Comparison of ENCODE assay signal across 1 cellular context in the genomic region with DNA sequence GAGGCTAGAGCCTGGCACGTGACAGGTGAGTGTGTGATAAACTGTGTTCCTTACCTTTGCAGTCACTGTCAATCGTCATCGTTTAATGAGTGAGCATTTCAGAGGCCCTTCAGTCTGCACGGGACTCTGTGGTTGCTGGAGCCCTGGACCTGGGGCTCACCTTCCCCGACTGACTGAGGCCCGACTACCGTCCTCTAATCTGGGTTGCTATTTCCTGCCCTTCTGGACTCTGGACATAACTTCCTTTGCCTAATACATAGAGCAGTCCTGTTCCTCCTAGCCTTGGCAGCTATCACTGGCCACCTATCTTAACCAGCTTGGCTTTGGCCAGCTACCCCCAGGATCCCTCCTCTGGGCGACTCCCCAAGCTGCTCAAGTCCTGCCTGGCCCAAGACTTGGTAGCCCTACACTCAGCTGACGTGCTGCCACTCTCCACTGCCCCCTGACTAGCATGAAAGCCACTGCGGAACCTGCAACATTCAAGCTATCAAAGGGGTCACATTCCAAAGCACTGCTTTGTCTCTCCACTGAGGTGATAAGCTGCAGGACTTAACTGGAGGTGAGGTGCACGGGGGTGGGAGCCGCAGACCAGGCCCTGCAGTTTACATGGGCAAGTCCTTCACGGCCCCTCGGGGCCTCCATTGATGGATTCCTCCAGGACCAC.
TF ChIP-seq lines count a peak whose summit lies in the region.

No MANE protein-coding gene starts in this region.

TF ChIP-seq in HepG2, 621 proteins besides CTCF, POLR2A, EP300 and RAD21 (continued from another document and continues in another):
- TF ChIP-seq CAMTA2 (CRISPR knock-in tag; IDR thresholded peaks at IDR 0.05; ENCODE audit: borderline replicate concordance) (0 out of 2 replicates have a peak, but pooled peaks have one; percentile 94), MLLT10 (CRISPR knock-in tag; IDR thresholded peaks at IDR 0.05) (no peak), ERF (CRISPR knock-in tag; IDR thresholded peaks at IDR 0.05) (peak; percentile 48; the same call in 1 of the 2 replicates), MATR3 (CRISPR knock-in tag; IDR thresholded peaks at IDR 0.05) (no peak), ZKSCAN5 (CRISPR knock-in tag; IDR thresholded peaks at IDR 0.05) (peak; percentile 99), ZMYM2 (CRISPR knock-in tag; IDR thresholded peaks at IDR 0.05) (no peak; the same call in 1 of the 2 replicates), ZNF557 (CRISPR knock-in tag; IDR thresholded peaks at IDR 0.05) (no peak), ZNF775 (CRISPR knock-in tag; IDR thresholded peaks at IDR 0.05; ENCODE audit: borderline replicate concordance) (no peak), POLR2AphosphoS2 (IDR thresholded peaks at IDR 0.05; ENCODE audit: low read depth, low read length) (no peak), PLRG1 (conservative IDR thresholded peaks at IDR 0.05) (no peak), PHF20 (CRISPR knock-in tag; IDR thresholded peaks at IDR 0.05) (peak; percentile 38; the same call in 1 of the 2 replicates), TCF7 (IDR thresholded peaks at IDR 0.05; ENCODE audit: low read depth) (no peak), NFIB (CRISPR knock-in tag; IDR thresholded peaks at IDR 0.05; ENCODE audit: borderline replicate concordance) (no peak), ZNF256 (CRISPR knock-in tag; conservative IDR thresholded peaks at IDR 0.05) (no peak), RCOR2 (CRISPR knock-in tag; IDR thresholded peaks at IDR 0.05) (peak; percentile 77), ZFP82 (CRISPR knock-in tag; IDR thresholded peaks at IDR 0.05; ENCODE audit: borderline replicate concordance) (no peak), NAIF1 (CRISPR knock-in tag; IDR thresholded peaks at IDR 0.05; ENCODE audit: borderline replicate concordance) (no peak), ZNF75D (CRISPR knock-in tag; IDR thresholded peaks at IDR 0.05; ENCODE audit: borderline replicate concordance) (no peak), NR2F6 (IDR thresholded peaks at IDR 0.05) (peak; percentile 27; the same call in 1 of the 2 replicates), NR2F6 (CRISPR knock-in tag; IDR thresholded peaks at IDR 0.05) (peak; percentile 40; the same call in 1 of the 2 replicates), ZNF143 (CRISPR knock-in tag; IDR thresholded peaks at IDR 0.05) (no peak), HNRNPLL (IDR thresholded peaks at IDR 0.05; ENCODE audit: low read depth, low read length, poor library complexity, severe bottlenecking) (no peak), ATM (IDR thresholded peaks at IDR 0.05; ENCODE audit: borderline replicate concordance) (no peak), NCOR1 (IDR thresholded peaks at IDR 0.05; ENCODE audit: borderline replicate concordance, low read length) (peak; percentile 47; the same call in 1 of the 2 replicates), ZNF263 (CRISPR knock-in tag; IDR thresholded peaks at IDR 0.05) (0 out of 2 replicates have a peak, but pooled peaks have one; percentile 32), ZNF484 (CRISPR knock-in tag; IDR thresholded peaks at IDR 0.05; ENCODE audit: borderline replicate concordance, low read depth) (no peak), ZBTB7B (CRISPR knock-in tag; IDR thresholded peaks at IDR 0.05) (peak; percentile 89), ZNF850 (CRISPR knock-in tag; conservative IDR thresholded peaks at IDR 0.05) (no peak), SSRP1 (CRISPR knock-in tag; IDR thresholded peaks at IDR 0.05) (no peak), HMG20A (CRISPR knock-in tag; IDR thresholded peaks at IDR 0.05; ENCODE audit: borderline replicate concordance) (no peak; the same call in 1 of the 2 replicates), ZNF546 (CRISPR knock-in tag; conservative IDR thresholded peaks at IDR 0.05) (no peak), REPIN1 (CRISPR knock-in tag; IDR thresholded peaks at IDR 0.05; ENCODE audit: borderline replicate concordance, low read depth) (0 out of 2 replicates have a peak, but pooled peaks have one; percentile 34), NR3C1 (CRISPR knock-in tag; IDR thresholded peaks at IDR 0.05) (no peak), ZNF746 (CRISPR knock-in tag; IDR thresholded peaks at IDR 0.05) (no peak), HOXA3 (CRISPR knock-in tag; IDR thresholded peaks at IDR 0.05) (peak; percentile 58; the same call in 1 of the 2 replicates), KDM5A (IDR thresholded peaks at IDR 0.05; ENCODE audit: borderline replicate concordance, low read length) (no peak), GLI4 (CRISPR knock-in tag; IDR thresholded peaks at IDR 0.05; ENCODE audit: borderline replicate concordance) (no peak)
- TF ChIP-seq, protein P1, sequence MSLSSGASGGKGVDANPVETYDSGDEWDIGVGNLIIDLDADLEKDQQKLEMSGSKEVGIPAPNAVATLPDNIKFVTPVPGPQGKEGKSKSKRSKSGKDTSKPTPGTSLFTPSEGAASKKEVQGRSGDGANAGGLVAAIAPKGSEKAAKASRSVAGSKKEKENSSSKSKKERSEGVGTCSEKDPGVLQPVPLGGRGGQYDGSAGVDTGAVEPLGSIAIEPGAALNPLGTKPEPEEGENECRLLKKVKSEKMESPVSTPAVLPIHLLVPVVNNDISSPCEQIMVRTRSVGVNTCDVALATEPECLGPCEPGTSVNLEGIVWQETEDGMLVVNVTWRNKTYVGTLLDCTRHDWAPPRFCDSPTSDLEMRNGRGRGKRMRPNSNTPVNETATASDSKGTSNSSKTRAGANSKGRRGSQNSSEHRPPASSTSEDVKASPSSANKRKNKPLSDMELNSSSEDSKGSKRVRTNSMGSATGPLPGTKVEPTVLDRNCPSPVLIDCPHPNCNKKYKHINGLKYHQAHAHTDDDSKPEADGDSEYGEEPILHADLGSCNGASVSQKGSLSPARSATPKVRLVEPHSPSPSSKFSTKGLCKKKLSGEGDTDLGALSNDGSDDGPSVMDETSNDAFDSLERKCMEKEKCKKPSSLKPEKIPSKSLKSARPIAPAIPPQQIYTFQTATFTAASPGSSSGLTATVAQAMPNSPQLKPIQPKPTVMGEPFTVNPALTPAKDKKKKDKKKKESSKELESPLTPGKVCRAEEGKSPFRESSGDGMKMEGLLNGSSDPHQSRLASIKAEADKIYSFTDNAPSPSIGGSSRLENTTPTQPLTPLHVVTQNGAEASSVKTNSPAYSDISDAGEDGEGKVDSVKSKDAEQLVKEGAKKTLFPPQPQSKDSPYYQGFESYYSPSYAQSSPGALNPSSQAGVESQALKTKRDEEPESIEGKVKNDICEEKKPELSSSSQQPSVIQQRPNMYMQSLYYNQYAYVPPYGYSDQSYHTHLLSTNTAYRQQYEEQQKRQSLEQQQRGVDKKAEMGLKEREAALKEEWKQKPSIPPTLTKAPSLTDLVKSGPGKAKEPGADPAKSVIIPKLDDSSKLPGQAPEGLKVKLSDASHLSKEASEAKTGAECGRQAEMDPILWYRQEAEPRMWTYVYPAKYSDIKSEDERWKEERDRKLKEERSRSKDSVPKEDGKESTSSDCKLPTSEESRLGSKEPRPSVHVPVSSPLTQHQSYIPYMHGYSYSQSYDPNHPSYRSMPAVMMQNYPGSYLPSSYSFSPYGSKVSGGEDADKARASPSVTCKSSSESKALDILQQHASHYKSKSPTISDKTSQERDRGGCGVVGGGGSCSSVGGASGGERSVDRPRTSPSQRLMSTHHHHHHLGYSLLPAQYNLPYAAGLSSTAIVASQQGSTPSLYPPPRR (CRISPR knock-in tag; IDR thresholded peaks at IDR 0.05; ENCODE audit: borderline replicate concordance): peak; percentile 36; the same call in 1 of the 2 replicates
- TF ChIP-seq, protein P2, sequence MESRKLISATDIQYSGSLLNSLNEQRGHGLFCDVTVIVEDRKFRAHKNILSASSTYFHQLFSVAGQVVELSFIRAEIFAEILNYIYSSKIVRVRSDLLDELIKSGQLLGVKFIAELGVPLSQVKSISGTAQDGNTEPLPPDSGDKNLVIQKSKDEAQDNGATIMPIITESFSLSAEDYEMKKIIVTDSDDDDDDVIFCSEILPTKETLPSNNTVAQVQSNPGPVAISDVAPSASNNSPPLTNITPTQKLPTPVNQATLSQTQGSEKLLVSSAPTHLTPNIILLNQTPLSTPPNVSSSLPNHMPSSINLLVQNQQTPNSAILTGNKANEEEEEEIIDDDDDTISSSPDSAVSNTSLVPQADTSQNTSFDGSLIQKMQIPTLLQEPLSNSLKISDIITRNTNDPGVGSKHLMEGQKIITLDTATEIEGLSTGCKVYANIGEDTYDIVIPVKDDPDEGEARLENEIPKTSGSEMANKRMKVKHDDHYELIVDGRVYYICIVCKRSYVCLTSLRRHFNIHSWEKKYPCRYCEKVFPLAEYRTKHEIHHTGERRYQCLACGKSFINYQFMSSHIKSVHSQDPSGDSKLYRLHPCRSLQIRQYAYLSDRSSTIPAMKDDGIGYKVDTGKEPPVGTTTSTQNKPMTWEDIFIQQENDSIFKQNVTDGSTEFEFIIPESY (CRISPR knock-in tag; IDR thresholded peaks at IDR 0.05): 0 out of 2 replicates have a peak, but pooled peaks have one; percentile 14
- TF ChIP-seq, protein P3, sequence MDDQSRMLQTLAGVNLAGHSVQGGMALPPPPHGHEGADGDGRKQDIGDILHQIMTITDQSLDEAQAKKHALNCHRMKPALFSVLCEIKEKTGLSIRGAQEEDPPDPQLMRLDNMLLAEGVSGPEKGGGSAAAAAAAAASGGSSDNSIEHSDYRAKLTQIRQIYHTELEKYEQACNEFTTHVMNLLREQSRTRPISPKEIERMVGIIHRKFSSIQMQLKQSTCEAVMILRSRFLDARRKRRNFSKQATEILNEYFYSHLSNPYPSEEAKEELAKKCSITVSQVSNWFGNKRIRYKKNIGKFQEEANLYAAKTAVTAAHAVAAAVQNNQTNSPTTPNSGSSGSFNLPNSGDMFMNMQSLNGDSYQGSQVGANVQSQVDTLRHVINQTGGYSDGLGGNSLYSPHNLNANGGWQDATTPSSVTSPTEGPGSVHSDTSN (CRISPR knock-in tag; IDR thresholded peaks at IDR 0.05; ENCODE audit: borderline replicate concordance): no peak
- TF ChIP-seq, protein P4, sequence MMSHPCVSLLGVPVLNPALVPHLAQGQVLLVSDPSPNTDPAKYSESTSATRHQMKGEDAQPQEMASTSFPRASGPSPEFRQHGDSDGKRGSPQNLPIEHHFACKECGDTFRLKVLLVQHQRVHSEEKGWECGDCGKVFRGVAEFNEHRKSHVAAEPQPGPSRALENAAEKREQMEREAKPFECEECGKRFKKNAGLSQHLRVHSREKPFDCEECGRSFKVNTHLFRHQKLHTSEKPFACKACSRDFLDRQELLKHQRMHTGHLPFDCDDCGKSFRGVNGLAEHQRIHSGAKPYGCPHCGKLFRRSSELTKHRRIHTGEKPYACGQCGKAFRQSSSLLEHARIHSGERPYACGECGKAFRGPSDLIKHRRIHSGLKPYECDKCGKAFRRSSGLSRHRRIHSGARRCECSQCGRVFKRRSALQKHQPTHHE (CRISPR knock-in tag; IDR thresholded peaks at IDR 0.05; ENCODE audit: borderline replicate concordance): 0 out of 2 replicates have a peak, but pooled peaks have one; percentile 65
- TF ChIP-seq, protein P5, sequence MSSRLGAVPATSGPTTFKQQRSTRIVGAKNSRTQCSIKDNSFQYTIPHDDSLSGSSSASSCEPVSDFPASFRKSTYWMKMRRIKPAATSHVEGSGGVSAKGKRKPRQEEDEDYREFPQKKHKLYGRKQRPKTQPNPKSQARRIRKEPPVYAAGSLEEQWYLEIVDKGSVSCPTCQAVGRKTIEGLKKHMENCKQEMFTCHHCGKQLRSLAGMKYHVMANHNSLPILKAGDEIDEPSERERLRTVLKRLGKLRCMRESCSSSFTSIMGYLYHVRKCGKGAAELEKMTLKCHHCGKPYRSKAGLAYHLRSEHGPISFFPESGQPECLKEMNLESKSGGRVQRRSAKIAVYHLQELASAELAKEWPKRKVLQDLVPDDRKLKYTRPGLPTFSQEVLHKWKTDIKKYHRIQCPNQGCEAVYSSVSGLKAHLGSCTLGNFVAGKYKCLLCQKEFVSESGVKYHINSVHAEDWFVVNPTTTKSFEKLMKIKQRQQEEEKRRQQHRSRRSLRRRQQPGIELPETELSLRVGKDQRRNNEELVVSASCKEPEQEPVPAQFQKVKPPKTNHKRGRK (CRISPR knock-in tag; IDR thresholded peaks at IDR 0.05): no peak
- TF ChIP-seq, protein P6, sequence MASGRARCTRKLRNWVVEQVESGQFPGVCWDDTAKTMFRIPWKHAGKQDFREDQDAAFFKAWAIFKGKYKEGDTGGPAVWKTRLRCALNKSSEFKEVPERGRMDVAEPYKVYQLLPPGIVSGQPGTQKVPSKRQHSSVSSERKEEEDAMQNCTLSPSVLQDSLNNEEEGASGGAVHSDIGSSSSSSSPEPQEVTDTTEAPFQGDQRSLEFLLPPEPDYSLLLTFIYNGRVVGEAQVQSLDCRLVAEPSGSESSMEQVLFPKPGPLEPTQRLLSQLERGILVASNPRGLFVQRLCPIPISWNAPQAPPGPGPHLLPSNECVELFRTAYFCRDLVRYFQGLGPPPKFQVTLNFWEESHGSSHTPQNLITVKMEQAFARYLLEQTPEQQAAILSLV (CRISPR knock-in tag; IDR thresholded peaks at IDR 0.05; ENCODE audit: borderline replicate concordance): no peak
- TF ChIP-seq, protein P7, sequence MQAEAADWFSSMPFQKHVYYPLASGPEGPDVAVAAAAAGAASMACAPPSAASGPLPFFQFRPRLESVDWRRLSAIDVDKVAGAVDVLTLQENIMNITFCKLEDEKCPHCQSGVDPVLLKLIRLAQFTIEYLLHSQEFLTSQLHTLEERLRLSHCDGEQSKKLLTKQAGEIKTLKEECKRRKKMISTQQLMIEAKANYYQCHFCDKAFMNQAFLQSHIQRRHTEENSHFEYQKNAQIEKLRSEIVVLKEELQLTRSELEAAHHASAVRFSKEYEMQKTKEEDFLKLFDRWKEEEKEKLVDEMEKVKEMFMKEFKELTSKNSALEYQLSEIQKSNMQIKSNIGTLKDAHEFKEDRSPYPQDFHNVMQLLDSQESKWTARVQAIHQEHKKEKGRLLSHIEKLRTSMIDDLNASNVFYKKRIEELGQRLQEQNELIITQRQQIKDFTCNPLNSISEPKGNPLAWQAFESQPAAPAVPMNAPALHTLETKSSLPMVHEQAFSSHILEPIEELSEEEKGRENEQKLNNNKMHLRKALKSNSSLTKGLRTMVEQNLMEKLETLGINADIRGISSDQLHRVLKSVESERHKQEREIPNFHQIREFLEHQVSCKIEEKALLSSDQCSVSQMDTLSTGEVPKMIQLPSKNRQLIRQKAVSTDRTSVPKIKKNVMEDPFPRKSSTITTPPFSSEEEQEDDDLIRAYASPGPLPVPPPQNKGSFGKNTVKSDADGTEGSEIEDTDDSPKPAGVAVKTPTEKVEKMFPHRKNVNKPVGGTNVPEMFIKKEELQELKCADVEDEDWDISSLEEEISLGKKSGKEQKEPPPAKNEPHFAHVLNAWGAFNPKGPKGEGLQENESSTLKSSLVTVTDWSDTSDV (CRISPR knock-in tag; IDR thresholded peaks at IDR 0.05): no peak
- TF ChIP-seq, protein P8, sequence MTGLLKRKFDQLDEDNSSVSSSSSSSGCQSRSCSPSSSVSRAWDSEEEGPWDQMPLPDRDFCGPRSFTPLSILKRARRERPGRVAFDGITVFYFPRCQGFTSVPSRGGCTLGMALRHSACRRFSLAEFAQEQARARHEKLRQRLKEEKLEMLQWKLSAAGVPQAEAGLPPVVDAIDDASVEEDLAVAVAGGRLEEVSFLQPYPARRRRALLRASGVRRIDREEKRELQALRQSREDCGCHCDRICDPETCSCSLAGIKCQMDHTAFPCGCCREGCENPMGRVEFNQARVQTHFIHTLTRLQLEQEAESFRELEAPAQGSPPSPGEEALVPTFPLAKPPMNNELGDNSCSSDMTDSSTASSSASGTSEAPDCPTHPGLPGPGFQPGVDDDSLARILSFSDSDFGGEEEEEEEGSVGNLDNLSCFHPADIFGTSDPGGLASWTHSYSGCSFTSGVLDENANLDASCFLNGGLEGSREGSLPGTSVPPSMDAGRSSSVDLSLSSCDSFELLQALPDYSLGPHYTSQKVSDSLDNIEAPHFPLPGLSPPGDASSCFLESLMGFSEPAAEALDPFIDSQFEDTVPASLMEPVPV (CRISPR knock-in tag; IDR thresholded peaks at IDR 0.05): peak; percentile 86
